1 cellular context compared by ENCODE assay signal in the genomic region with DNA sequence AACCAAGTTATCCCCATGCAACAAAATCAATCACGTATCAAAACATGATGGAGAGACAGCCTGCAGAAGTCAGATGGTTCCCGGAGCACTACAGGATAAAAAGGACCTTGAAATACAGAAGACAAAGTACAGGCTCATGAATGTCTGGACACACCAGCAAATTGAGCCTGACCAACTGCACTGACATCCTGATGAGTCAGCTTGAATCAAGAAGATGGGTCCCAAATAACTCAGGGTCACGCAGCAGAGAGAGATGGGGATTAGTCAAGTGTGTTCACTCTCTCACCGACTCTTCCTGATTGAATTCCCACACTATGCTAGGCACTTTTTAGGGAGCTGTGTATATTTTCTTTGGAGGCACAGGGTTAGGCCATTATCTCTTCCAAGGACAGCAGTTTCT.
TF ChIP-seq lines count a peak whose summit lies in the region.

No MANE protein-coding gene starts in this region.

TF ChIP-seq in K562, 482 proteins besides CTCF, POLR2A, EP300 and RAD21 (continued from another document):
- TF ChIP-seq ZNF316 (IDR thresholded peaks at IDR 0.05) (peak; percentile 50), DDX20 (tag; IDR thresholded peaks at IDR 0.05; ENCODE audit: low read depth) (no peak)
